ENCODE assay signal across 18 cellular contexts in genomic region chr5:82257729-82258128, GRCh38. TPM values are rescaled to one million over a fixed set of nuclear protein-coding genes. Genes with fewer than 3 reads are reported as not detected.
A peak's percentile ranks its signal among the peaks of the same experiment; 100 is the strongest.
DNase-seq lines count a peak whose midpoint lies in the region; ATAC-seq, FAIRE-seq and TF ChIP-seq lines count a peak whose summit lies in the region.
"Had no signal": no experiment of that assay in that cellular context is flagged by ENCODE, and none has a peak within 500 bp of the region (broad histone marks: within the 10 kb centered on the region; RNA-seq: fewer than 3 reads in every experiment).

No MANE protein-coding gene starts in this region.

- H3K4me3 ChIP-seq in HUES48 (ENCODE audit: low read depth, low read length) = no peak overlapping the region
- no peak overlapping the region for H3K4me3 ChIP-seq in NT2/D1 (ENCODE audit: insufficient read length, low read depth)
- no peak overlapping the region for H3K4me3 ChIP-seq in GM12878
- no peak overlapping the region for H3K4me3 ChIP-seq in mesendoderm (ENCODE audit: low read length)
- H3K4me3 ChIP-seq in upper lobe of left lung = no peak overlapping the region
- H3K4me3 ChIP-seq in Caco-2 (ENCODE audit: low read depth, low read length) = no peak overlapping the region
- H3K4me3 ChIP-seq: SJCRH30 had no signal

- H4K8ac ChIP-seq in mesendoderm (ENCODE audit: low read depth, low read length) = no peak overlapping the region

- H2BK120ac ChIP-seq in mesendoderm (ENCODE audit: low read depth, low read length) = no peak overlapping the region

- CTCF ChIA-PET in GM12878 (lab: Yijun Ruan, JAX) (interaction anchor here (0.6 to 4.4 kb wide), 12 partner anchors 10 to 149 kb away, joined by 3 to 21 read pairs (median 6); no protein-coding TSS in a partner anchor), Caco-2 (lab: Charles Lee) (interaction anchor here (0.6 kb wide), 2 partner anchors 13 to 120 kb away, joined by 3 read pairs; no protein-coding TSS in a partner anchor)

- DNase-seq in NT2/D1 (ENCODE audit: low read depth, low spot score) (no peak), GM12878 (ENCODE audit: low read depth, low spot score) (no peak), mesendoderm (peak; percentile 45), upper lobe of left lung (no peak), Caco-2 (no peak)
- no peak for DNase-seq in activated naive CD8-positive, alpha-beta T cell treated with anti-CD3 and anti-CD28 coated beads, Interleukin-2, amount 50 U/mL, for 24 hours
- DNase-seq: DMS79 treated with DMSO at 0.1 percent for 48 hours, GOT3, NCI-H1417, NCI-H187, NCI-H226, NCI-H524, SJCRH30 had no signal

- TF ChIP-seq RAD21 in GM12878 (IDR thresholded peaks at IDR 0.05; ENCODE audit: insufficient read depth, low read depth, low read length) = no peak

- H3K79me2 ChIP-seq in GM12878 (ENCODE audit: control insufficient read depth, insufficient read depth, low read length) = no peaks in the 10 kb centered on the region
- no peaks in the 10 kb centered on the region for H3K79me2 ChIP-seq in mesendoderm (ENCODE audit: control insufficient read depth, insufficient read depth, low read length)

- H3K27ac ChIP-seq in HUES48 (ENCODE audit: low read depth, low read length) (peak overlapping the region; percentile 70), GM12878 (ENCODE audit: control insufficient read depth, insufficient read depth) (no peak overlapping the region), mesendoderm (ENCODE audit: low read depth, low read length) (no peak overlapping the region), upper lobe of left lung (no peak overlapping the region)
- H3K27ac ChIP-seq: C4-2B, HL-60, SJCRH30 had no signal

- TF ChIP-seq EP300 in GM12878 (IDR thresholded peaks at IDR 0.05; ENCODE audit: borderline replicate concordance in 1 of 2, control insufficient read depth in 1 of 2, low read depth in 2 of 2, low read length in 2 of 2) (no peak), upper lobe of left lung (IDR thresholded peaks at IDR 0.05) (no peak)

- H3K4me3 Mint-ChIP-seq in activated naive CD8-positive, alpha-beta T cell treated with anti-CD3 and anti-CD28 coated beads, Interleukin-2, amount 50 U/mL, for 24 hours = no peak overlapping the region
- no peak overlapping the region for H3K4me3 Mint-ChIP-seq in Caco-2 (ENCODE audit: unreplicated experiment)

- H3K4me1 ChIP-seq in HUES48 (ENCODE audit: control insufficient read depth, insufficient read depth, low read length) = peaks cover 23% of the 10 kb centered on the region
- H3K4me1 ChIP-seq in NT2/D1 (ENCODE audit: insufficient read depth, insufficient read length) = no peaks in the 10 kb centered on the region
- no peaks in the 10 kb centered on the region for H3K4me1 ChIP-seq in GM12878 (ENCODE audit: control insufficient read depth, insufficient read depth, low read length)
- no peaks in the 10 kb centered on the region for H3K4me1 ChIP-seq in mesendoderm (ENCODE audit: control insufficient read depth, low read depth, low read length)
- H3K4me1 ChIP-seq in upper lobe of left lung = no peaks in the 10 kb centered on the region
- no peaks in the 10 kb centered on the region for H3K4me1 ChIP-seq in Caco-2
- H3K4me1 ChIP-seq: SJCRH30 had no signal

- TF ChIP-seq POLR2A in GM12878 (IDR thresholded peaks at IDR 0.05; ENCODE audit: low read depth, low read length) = no peak
- TF ChIP-seq POLR2A in upper lobe of left lung (IDR thresholded peaks at IDR 0.05) = no peak

- POLR2A ChIA-PET in GM12878 (lab: Charles Lee) = interaction anchor here (0.5 kb wide), 1 partner anchor 1331 kb away, joined by 3 read pairs; no protein-coding TSS in a partner anchor
- POLR2A ChIA-PET in Caco-2 (lab: Charles Lee) = no interaction called here

- H3K9me3 ChIP-seq in HUES48 (ENCODE audit: control insufficient read depth, insufficient read depth, low read length) (no peaks in the 10 kb centered on the region), NT2/D1 (ENCODE audit: insufficient read depth, low read length) (no peaks in the 10 kb centered on the region), GM12878 (replicated peaks; ENCODE audit: control insufficient read depth, insufficient read depth, low read length) (no peaks in the 10 kb centered on the region), upper lobe of left lung (no peaks in the 10 kb centered on the region), Caco-2 (no peaks in the 10 kb centered on the region)
- H3K9me3 ChIP-seq: SJCRH30 had no signal

- H2AFZ ChIP-seq in GM12878 (ENCODE audit: control insufficient read depth, low read depth, low read length) = peak overlapping the region; percentile 33; the same call in 1 of the 2 replicates

- ATAC-seq in GM12878 (no peak; the same call in 1 of the 3 replicates), upper lobe of left lung (ENCODE audit: low FRiP score in 2 of 2) (no peak)
- no peak for ATAC-seq in activated naive CD8-positive, alpha-beta T cell treated with anti-CD3 and anti-CD28 coated beads, Interleukin-2, amount 50 U/mL, for 24 hours

- H3K9ac ChIP-seq in HUES48 (ENCODE audit: low read depth, low read length) (no peak overlapping the region), NT2/D1 (ENCODE audit: insufficient read length, low read depth) (peak overlapping the region; percentile 17), GM12878 (ENCODE audit: control insufficient read depth, insufficient read depth, low read length) (no peak overlapping the region), mesendoderm (ENCODE audit: low read length) (no peak overlapping the region)

- H3K18ac ChIP-seq in mesendoderm (ENCODE audit: low read length) = no peak overlapping the region

- no peaks in the 10 kb centered on the region for H3K4me1 Mint-ChIP-seq in activated naive CD8-positive, alpha-beta T cell treated with anti-CD3 and anti-CD28 coated beads, Interleukin-2, amount 50 U/mL, for 24 hours
- H3K4me1 Mint-ChIP-seq in Caco-2 (ENCODE audit: low read depth, unreplicated experiment) = no peaks in the 10 kb centered on the region

- H3K36me3 ChIP-seq in HUES48 (ENCODE audit: control insufficient read depth, insufficient read depth, low read length) = no peaks in the 10 kb centered on the region
- no peaks in the 10 kb centered on the region for H3K36me3 ChIP-seq in NT2/D1 (ENCODE audit: insufficient read depth, insufficient read length, low read length)
- no peaks in the 10 kb centered on the region for H3K36me3 ChIP-seq in GM12878 (ENCODE audit: control insufficient read depth in 2 of 2, insufficient read depth in 2 of 2, low read length in 1 of 2)
- H3K36me3 ChIP-seq in mesendoderm (ENCODE audit: control insufficient read depth, insufficient read depth, low read length) = no peaks in the 10 kb centered on the region
- no peaks in the 10 kb centered on the region for H3K36me3 ChIP-seq in upper lobe of left lung
- no peaks in the 10 kb centered on the region for H3K36me3 ChIP-seq in Caco-2 (ENCODE audit: control insufficient read depth, insufficient read depth, low read length)
- H3K36me3 ChIP-seq: SJCRH30 had no signal

- no peak overlapping the region for H3K23ac ChIP-seq in mesendoderm (ENCODE audit: low read length)

- no peak overlapping the region for H4K5ac ChIP-seq in mesendoderm (ENCODE audit: low read length)

- H3K27ac Mint-ChIP-seq in activated naive CD8-positive, alpha-beta T cell treated with anti-CD3 and anti-CD28 coated beads, Interleukin-2, amount 50 U/mL, for 24 hours = no peak overlapping the region
- no peak overlapping the region for H3K27ac Mint-ChIP-seq in Caco-2 (ENCODE audit: unreplicated experiment)

- H3K4ac ChIP-seq in mesendoderm (ENCODE audit: low read depth, low read length) = no peak overlapping the region

- BruUV-seq in GM12878 (replicated peaks; lab: Mats Ljungman, UMichigan) (no TSS peak), Caco-2 (replicated peaks; lab: Mats Ljungman, UMichigan) (no TSS peak)

- FAIRE-seq in GM12878 (lab: Jason Lieb, UNC) = no peak
- FAIRE-seq: G401.6, GM19239 had no signal

- H3K36me3 Mint-ChIP-seq in activated naive CD8-positive, alpha-beta T cell treated with anti-CD3 and anti-CD28 coated beads, Interleukin-2, amount 50 U/mL, for 24 hours (ENCODE audit: low read depth) = peaks cover 3% of the 10 kb centered on the region
- H3K36me3 Mint-ChIP-seq in Caco-2 (ENCODE audit: insufficient read depth, unreplicated experiment) = no peaks in the 10 kb centered on the region

- no peaks in the 10 kb centered on the region for H4K20me1 ChIP-seq in GM12878 (ENCODE audit: control insufficient read depth, insufficient read depth)

- H3K4me2 ChIP-seq in GM12878 (ENCODE audit: control insufficient read depth, insufficient read depth) (no peak overlapping the region; the same call in 1 of the 2 replicates), mesendoderm (ENCODE audit: low read length) (no peak overlapping the region)

- H3K27me3 Mint-ChIP-seq in activated naive CD8-positive, alpha-beta T cell treated with anti-CD3 and anti-CD28 coated beads, Interleukin-2, amount 50 U/mL, for 24 hours = no peaks in the 10 kb centered on the region
- H3K27me3 Mint-ChIP-seq in Caco-2 (ENCODE audit: insufficient read depth, unreplicated experiment) = no peaks in the 10 kb centered on the region

- no peaks in the 10 kb centered on the region for H3K9me3 Mint-ChIP-seq in activated naive CD8-positive, alpha-beta T cell treated with anti-CD3 and anti-CD28 coated beads, Interleukin-2, amount 50 U/mL, for 24 hours
- H3K9me3 Mint-ChIP-seq in Caco-2 (ENCODE audit: unreplicated experiment) = no peaks in the 10 kb centered on the region

- TF ChIP-seq CTCF in GM12878 (IDR thresholded peaks at IDR 0.05 in 2 of 3, conservative IDR thresholded peaks at IDR 0.05 in 1 of 3; ENCODE audit: control insufficient read depth in 2 of 3, extremely low read depth in 1 of 3, insufficient read depth in 1 of 3, low read depth in 3 of 3, low read length in 3 of 3) (no peak), upper lobe of left lung (IDR thresholded peaks at IDR 0.05) (no peak), Caco-2 (IDR thresholded peaks at IDR 0.05; ENCODE audit: insufficient read depth in 1 of 2, low read depth in 1 of 2, low read length in 1 of 2, severe bottlenecking in 1 of 2, unreplicated experiment in 1 of 2) (no peak)

- H2BK15ac ChIP-seq in mesendoderm (replicated peaks; ENCODE audit: low read depth) = no peak overlapping the region

- no peaks in the 10 kb centered on the region for H3K27me3 ChIP-seq in HUES48 (ENCODE audit: control insufficient read depth, insufficient read depth, low read length)
- H3K27me3 ChIP-seq in NT2/D1 (ENCODE audit: insufficient read depth, insufficient read length) = no peaks in the 10 kb centered on the region
- no peaks in the 10 kb centered on the region for H3K27me3 ChIP-seq in GM12878 (replicated peaks in 1 of 2; ENCODE audit: control insufficient read depth in 2 of 2, insufficient read depth in 2 of 2, low read length in 1 of 2)
- no peaks in the 10 kb centered on the region for H3K27me3 ChIP-seq in mesendoderm (ENCODE audit: insufficient read depth, low read length, poor library complexity)
- H3K27me3 ChIP-seq in upper lobe of left lung = no peaks in the 10 kb centered on the region
- H3K27me3 ChIP-seq in Caco-2 (replicated peaks; ENCODE audit: control insufficient read depth, insufficient read depth, low read length) = no peaks in the 10 kb centered on the region
- H3K27me3 ChIP-seq: SJCRH30 had no signal

- 31% methylated on average over 3 of the region's 3 CpGs for WGBS in GM12878 (ENCODE audit: insufficient coverage, insufficient replicate concordance, low lambda C conversion rate, missing lambda C conversion rate)
- WGBS in mesendoderm (ENCODE audit: extremely low coverage, insufficient coverage, low lambda C conversion rate) = no CpG with 5 or more reads among the region's 3 CpGs
- 72 to 88% methylated on average over 3 of the region's 3 CpGs for WGBS in upper lobe of left lung, 2 donors

- H3K56ac ChIP-seq in mesendoderm (ENCODE audit: low read length) = no peak overlapping the region

- intact Hi-C loops in GM12878 (cut with micrococcal nuclease; ENCODE audit: unreplicated experiment) (no loop called here), Caco-2 (cut with micrococcal nuclease; ENCODE audit: unreplicated experiment) (no loop called here)

- H2AK5ac ChIP-seq in mesendoderm (ENCODE audit: low read length) = no peak overlapping the region

- RAD21 ChIA-PET in GM12878 (lab: Charles Lee; ENCODE audit: unreplicated experiment) = interaction anchor here (1.1 to 1.4 kb wide), 3 partner anchors 33 to 151 kb away, joined by 3 to 4 read pairs (median 3); no protein-coding TSS in a partner anchor

- SMC1A ChIA-PET in GM12878 (lab: Charles Lee; ENCODE audit: uncharacterized antibody, unreplicated experiment) = interaction anchor here (0.8 to 4.6 kb wide), 5 partner anchors 8 to 81 kb away, joined by 4 to 22 read pairs (median 10); no protein-coding TSS in a partner anchor

- no peaks in the 10 kb centered on the region for H3K79me1 ChIP-seq in mesendoderm (ENCODE audit: low read length)

- in situ Hi-C loops in GM12878 (cut with MboI) = no loop called here

- no peak overlapping the region for H2BK5ac ChIP-seq in mesendoderm (ENCODE audit: low read length)

RNA-seq across cellular contexts. Expression of gene RPS23, which starts 20.4 kb away (rescaled TPM):
- 439 and 600 TPM in 2 replicates for total RNA-seq in GM12878 (2013; cell fraction: nucleolus; rRNA removed)
- 4,230 and 4,954 TPM in 2 replicates for total RNA-seq in GM12878 (2014; rRNA removed)
- 7,078 and 7,478 TPM in 2 replicates for total RNA-seq in GM12878 (2014; rRNA removed; fragmentation: Illumina TruSeq; extraction: Trizol)
- total RNA-seq in GM12878 (2021) = 3,391 and 3,614 TPM in 2 replicates
- 25,071 TPM for polyA plus RNA-seq in GM12878 (2011; ENCODE audit: low read depth)
- polyA plus RNA-seq in GM12878 (2011; rRNA removed) = 3,410 and 4,618 TPM in 2 replicates
- 4,104 and 5,041 TPM in 2 replicates for polyA plus RNA-seq in GM12878 (2011; cell fraction: cytosol; rRNA removed)
- polyA plus RNA-seq in GM12878 (2011; cell fraction: nucleus; rRNA removed) = 1,886 and 2,128 TPM in 2 replicates
- polyA plus RNA-seq in GM12878 (2012) = 9,354 and 10,457 TPM in 2 replicates
- polyA plus RNA-seq in GM12878 (2014; fragmentation: Illumina TruSeq; extraction: Trizol) = 6,283 and 8,176 TPM in 2 replicates
- polyA plus RNA-seq in GM12878 (2014; fragmentation: Nextera tagmentation; extraction: Ambion mirVana) = 1,000 to 10,000 TPM; 6,503 to 7,117 TPM
- 5,781 and 8,145 TPM in 2 replicates for polyA plus RNA-seq in GM12878 (2014; rRNA removed)
- polyA plus RNA-seq in GM12878 (2016; fragmentation: Nextera tagmentation; extraction: Ambion mirVana) = 1,000 to 10,000 TPM; 2,489 to 2,538 TPM
- 2,846 and 2,987 TPM in 2 replicates for polyA minus RNA-seq in GM12878 (2011; rRNA and poly(A)+ RNA removed)
- 551 and 634 TPM in 2 replicates for polyA minus RNA-seq in GM12878 (2011; cell fraction: cytosol; rRNA and poly(A)+ RNA removed)
- 106 and 126 TPM in 2 replicates for polyA minus RNA-seq in GM12878 (2011; cell fraction: nucleus; rRNA and poly(A)+ RNA removed)
- 4,570 TPM for polyA plus RNA-seq in mesendoderm (2013, experiment 1 of 2)
- polyA plus RNA-seq in mesendoderm (2013, experiment 2 of 2) = 4,487 TPM
- 1,000 to 10,000 TPM; 1,173 to 2,208 (median 1,478) TPM for total RNA-seq in upper lobe of left lung
- 2,213 and 2,442 TPM in 2 replicates for total RNA-seq in Caco-2 (2022)
